In genomic region chr16:66547101-66547989, GRCh38 we compare ENCODE assay signal across 16 cellular contexts. TPM values are rescaled to one million over a fixed set of nuclear protein-coding genes. Genes with fewer than 3 reads are reported as not detected.
A peak's percentile ranks its signal among the peaks of the same experiment; 100 is the strongest.
DNase-seq lines count a peak whose midpoint lies in the region; ATAC-seq and TF ChIP-seq lines count a peak whose summit lies in the region.
"Had no signal": no experiment of that assay in that cellular context is flagged by ENCODE, and none has a peak within 500 bp of the region (broad histone marks: within the 10 kb centered on the region; RNA-seq: fewer than 3 reads in every experiment).

No MANE protein-coding gene starts in this region.

- intact Hi-C loops in activated T-helper 2 cell treated with anti-CD3 and anti-CD28 coated beads, Interferon-gamma antibody, Interleukin-2, Interleukin-4, amounts not matched to agents 10 μg/mL and 5 μg/mL and 100 μg/mL, durations not matched to agents 14 hours and 24 hours and 36 hours (cut with micrococcal nuclease) = no loop called here

- no peak overlapping the region for H3K4me3 ChIP-seq in CD8-positive, alpha-beta memory T cell (ENCODE audit: low read length)
- H3K4me3 ChIP-seq: MG63, smooth muscle cell had no signal

- ATAC-seq in HG03097 (IDR thresholded peaks at IDR 0.05; ENCODE audit: low FRiP score, unreplicated experiment) = no peak
- ATAC-seq in HG03039 (IDR thresholded peaks at IDR 0.05; ENCODE audit: unreplicated experiment) = no peak
- ATAC-seq: HCT116 had no signal

- H3K27ac Mint-ChIP-seq in CD8-positive, alpha-beta memory T cell = peak overlapping the region; percentile 44 to 92 (median 82)
- H3K27ac Mint-ChIP-seq in activated T-helper 2 cell treated with anti-CD3 and anti-CD28 coated beads, Interferon-gamma antibody, Interleukin-2, Interleukin-4, amounts not matched to agents 10 μg/mL and 5 μg/mL and 100 μg/mL, durations not matched to agents 14 hours and 24 hours and 36 hours = peak overlapping the region; percentile 33
- H3K27ac Mint-ChIP-seq in nephron progenitor cell = peak overlapping the region; percentile 52

- TF ChIP-seq CTCF in nephron progenitor cell (IDR thresholded peaks at IDR 0.05) = no peak

- H3K4me3 Mint-ChIP-seq in CD8-positive, alpha-beta memory T cell = peak overlapping the region in 4 of 7 donors; percentile 1 to 86 (median 44)
- no peak overlapping the region for H3K4me3 Mint-ChIP-seq in activated T-helper 2 cell treated with anti-CD3 and anti-CD28 coated beads, Interferon-gamma antibody, Interleukin-2, Interleukin-4, amounts not matched to agents 10 μg/mL and 5 μg/mL and 100 μg/mL, durations not matched to agents 14 hours and 24 hours and 36 hours (ENCODE audit: low read depth)
- no peak overlapping the region for H3K4me3 Mint-ChIP-seq in nephron progenitor cell
- H3K4me3 Mint-ChIP-seq: activated naive CD8-positive, alpha-beta T cell treated with anti-CD3 and anti-CD28 coated beads, Interleukin-2, amount 10 ng/mL, durations not matched to agents 7 days and 5 days had no signal

- CTCF ChIA-PET in CD8-positive, alpha-beta memory T cell (lab: Charles Lee) = interaction anchor here (1.2 to 2.7 kb wide), 10 partner anchors 16 to 140 kb away, joined by 3 to 12 read pairs (median 5); partner anchors contain the start of gene CMTM2

- POLR2A ChIA-PET in CD8-positive, alpha-beta memory T cell (lab: Charles Lee) = interaction anchor here (0.6 to 1.3 kb wide), 2 partner anchors 11 to 26 kb away, joined by 4 to 6 read pairs; no protein-coding TSS in a partner anchor

- DNase-seq in NCI-H345 (lab: John Stamatoyannopoulos, UW) (peak; percentile 14), NCI-H345 treated with DMSO at 0.1 percent for 48 hours (lab: John Stamatoyannopoulos, UW; ENCODE audit: unreplicated experiment) (no peak), nephron progenitor cell (no peak), DMS79 (lab: John Stamatoyannopoulos, UW) (no peak)
- no peak for DNase-seq in CD8-positive, alpha-beta memory T cell
- DNase-seq in activated T-helper 2 cell treated with anti-CD3 and anti-CD28 coated beads, Interferon-gamma antibody, Interleukin-2, Interleukin-4, amounts not matched to agents 10 μg/mL and 5 μg/mL and 100 μg/mL, durations not matched to agents 14 hours and 24 hours and 36 hours (ENCODE audit: low spot score) = no peak
- DNase-seq: activated naive CD8-positive, alpha-beta T cell treated with anti-CD3 and anti-CD28 coated beads, Interleukin-2, amount 10 ng/mL, durations not matched to agents 7 days and 5 days; cerebellar nuclear complex; DMS153; MG63; NCI-H2227 treated with DMSO at 0.1 percent for 48 hours had no signal

- H3K4me1 ChIP-seq in CD8-positive, alpha-beta memory T cell (ENCODE audit: insufficient read depth, low read length) = peaks cover 39% of the 10 kb centered on the region

- peaks cover 0 to 1% of the 10 kb centered on the region in 2 donors for H3K27me3 Mint-ChIP-seq in CD8-positive, alpha-beta memory T cell
- no peaks in the 10 kb centered on the region for H3K27me3 Mint-ChIP-seq in activated T-helper 2 cell treated with anti-CD3 and anti-CD28 coated beads, Interferon-gamma antibody, Interleukin-2, Interleukin-4, amounts not matched to agents 10 μg/mL and 5 μg/mL and 100 μg/mL, durations not matched to agents 14 hours and 24 hours and 36 hours (ENCODE audit: low read depth)
- H3K27me3 Mint-ChIP-seq in nephron progenitor cell (ENCODE audit: low read depth, poor library complexity) = peaks cover 5% of the 10 kb centered on the region
- H3K27me3 Mint-ChIP-seq: activated naive CD8-positive, alpha-beta T cell treated with anti-CD3 and anti-CD28 coated beads, Interleukin-2, amount 10 ng/mL, durations not matched to agents 7 days and 5 days had no signal

- no peaks in the 10 kb centered on the region for H3K27me3 ChIP-seq in CD8-positive, alpha-beta memory T cell (ENCODE audit: insufficient read depth, low read length, poor library complexity, severe bottlenecking)
- H3K27me3 ChIP-seq: MG63 had no signal

- H3K9me3 Mint-ChIP-seq in CD8-positive, alpha-beta memory T cell = no peaks in the 10 kb centered on the region
- no peaks in the 10 kb centered on the region for H3K9me3 Mint-ChIP-seq in activated T-helper 2 cell treated with anti-CD3 and anti-CD28 coated beads, Interferon-gamma antibody, Interleukin-2, Interleukin-4, amounts not matched to agents 10 μg/mL and 5 μg/mL and 100 μg/mL, durations not matched to agents 14 hours and 24 hours and 36 hours
- peaks cover 2% of the 10 kb centered on the region for H3K9me3 Mint-ChIP-seq in nephron progenitor cell
- H3K9me3 Mint-ChIP-seq: activated naive CD8-positive, alpha-beta T cell treated with anti-CD3 and anti-CD28 coated beads, Interleukin-2, amount 10 ng/mL, durations not matched to agents 7 days and 5 days had no signal

- H3K4me1 Mint-ChIP-seq in CD8-positive, alpha-beta memory T cell = peaks cover 42 to 54% (median 48%) of the 10 kb centered on the region in 3 donors
- peaks cover 39% of the 10 kb centered on the region for H3K4me1 Mint-ChIP-seq in activated T-helper 2 cell treated with anti-CD3 and anti-CD28 coated beads, Interferon-gamma antibody, Interleukin-2, Interleukin-4, amounts not matched to agents 10 μg/mL and 5 μg/mL and 100 μg/mL, durations not matched to agents 14 hours and 24 hours and 36 hours (ENCODE audit: low read depth)
- peaks cover 32% of the 10 kb centered on the region for H3K4me1 Mint-ChIP-seq in nephron progenitor cell

- H3K36me3 ChIP-seq in CD8-positive, alpha-beta memory T cell (ENCODE audit: insufficient read depth, low read length) = no peaks in the 10 kb centered on the region
- H3K36me3 ChIP-seq: MG63 had no signal

- peaks cover 0 to 2% (median 0%) of the 10 kb centered on the region in 3 donors for H3K36me3 Mint-ChIP-seq in CD8-positive, alpha-beta memory T cell
- H3K36me3 Mint-ChIP-seq in activated T-helper 2 cell treated with anti-CD3 and anti-CD28 coated beads, Interferon-gamma antibody, Interleukin-2, Interleukin-4, amounts not matched to agents 10 μg/mL and 5 μg/mL and 100 μg/mL, durations not matched to agents 14 hours and 24 hours and 36 hours (ENCODE audit: low read depth) = peaks cover 5% of the 10 kb centered on the region
- peaks cover 38% of the 10 kb centered on the region for H3K36me3 Mint-ChIP-seq in nephron progenitor cell (ENCODE audit: low read depth)

- no peak overlapping the region for H3K27ac ChIP-seq in CD8-positive, alpha-beta memory T cell (ENCODE audit: low read depth, low read length)

- no peaks in the 10 kb centered on the region for H3K9me3 ChIP-seq in CD8-positive, alpha-beta memory T cell (ENCODE audit: low read length)
- H3K9me3 ChIP-seq: MG63 had no signal

RNA-seq across cellular contexts. Expression of gene TK2, which starts 2.6 kb away (rescaled TPM):
- 1 to 10 TPM; 5.6 TPM for total RNA-seq in CD8-positive, alpha-beta memory T cell
- polyA plus RNA-seq in CD8-positive, alpha-beta memory T cell = 10.4 TPM
- 5.9 and 7.3 TPM in 2 replicates for total RNA-seq in activated T-helper 2 cell treated with anti-CD3 and anti-CD28 coated beads, Interferon-gamma antibody, Interleukin-2, Interleukin-4, amounts not matched to agents 10 μg/mL and 5 μg/mL and 100 μg/mL, durations not matched to agents 14 hours and 24 hours and 36 hours

RNA-seq across cellular contexts. Expression of gene CKLF, which starts 5.0 kb away (rescaled TPM):
- 100 to 1,000 TPM; 118 to 121 TPM for total RNA-seq in CD8-positive, alpha-beta memory T cell
- 265 TPM for polyA plus RNA-seq in CD8-positive, alpha-beta memory T cell
- total RNA-seq in activated T-helper 2 cell treated with anti-CD3 and anti-CD28 coated beads, Interferon-gamma antibody, Interleukin-2, Interleukin-4, amounts not matched to agents 10 μg/mL and 5 μg/mL and 100 μg/mL, durations not matched to agents 14 hours and 24 hours and 36 hours = 102 and 110 TPM in 2 replicates

RNA-seq across cellular contexts. Expression of gene CMTM1, which starts 18.9 kb away (rescaled TPM):
- 1 to 10 TPM; 8.2 to 8.6 TPM for total RNA-seq in CD8-positive, alpha-beta memory T cell
- polyA plus RNA-seq in CD8-positive, alpha-beta memory T cell = 1.2 TPM
- total RNA-seq in activated T-helper 2 cell treated with anti-CD3 and anti-CD28 coated beads, Interferon-gamma antibody, Interleukin-2, Interleukin-4, amounts not matched to agents 10 μg/mL and 5 μg/mL and 100 μg/mL, durations not matched to agents 14 hours and 24 hours and 36 hours = 9.1 and 10.7 TPM in 2 replicates

RNA-seq across cellular contexts. Expression of gene CMTM2, which starts 31.9 kb away (rescaled TPM):
- total RNA-seq in CD8-positive, alpha-beta memory T cell = under 1 TPM; 0.22 to 0.24 TPM
- polyA plus RNA-seq in CD8-positive, alpha-beta memory T cell = not detected
- total RNA-seq in activated T-helper 2 cell treated with anti-CD3 and anti-CD28 coated beads, Interferon-gamma antibody, Interleukin-2, Interleukin-4, amounts not matched to agents 10 μg/mL and 5 μg/mL and 100 μg/mL, durations not matched to agents 14 hours and 24 hours and 36 hours = 0.30 and 0.53 TPM in 2 replicates
- total RNA-seq: A673, smooth muscle cell had no signal
- polyA plus RNA-seq: smooth muscle cell had no signal

RNA-seq across cellular contexts. Expression of gene CMTM3, which starts 57.2 kb away (rescaled TPM):
- 10 to 100 TPM; 68.0 to 71.8 TPM for total RNA-seq in CD8-positive, alpha-beta memory T cell
- polyA plus RNA-seq in CD8-positive, alpha-beta memory T cell = 131 TPM
- total RNA-seq in activated T-helper 2 cell treated with anti-CD3 and anti-CD28 coated beads, Interferon-gamma antibody, Interleukin-2, Interleukin-4, amounts not matched to agents 10 μg/mL and 5 μg/mL and 100 μg/mL, durations not matched to agents 14 hours and 24 hours and 36 hours = 90.6 and 96.4 TPM in 2 replicates

Comparison
In these comparisons a context has a peak if more than half of its experiments do, and no peak if none do; other contexts are left out.
1. H3K4me3 Mint-ChIP-seq: peak in CD8-positive, alpha-beta memory T cell (4 of 7); none in activated T-helper 2 cell treated with anti-CD3 and anti-CD28 coated beads, Interferon-gamma antibody, Interleukin-2, Interleukin-4, amounts not matched to agents 10 μg/mL and 5 μg/mL and 100 μg/mL, durations not matched to agents 14 hours and 24 hours and 36 hours (single experiment) and nephron progenitor cell (single experiment).
2. Peak in every context shown above with its lines, with median percentiles within 50 percentile points of each other: H3K27ac Mint-ChIP-seq.